In genomic region chr19:35120898-35121297, GRCh38 we compare ENCODE assay signal across 17 cellular contexts. TPM values are rescaled to one million over a fixed set of nuclear protein-coding genes. Genes with fewer than 3 reads are reported as not detected.
A peak's percentile ranks its signal among the peaks of the same experiment; 100 is the strongest.
DNase-seq lines count a peak whose midpoint lies in the region; ATAC-seq, FAIRE-seq and TF ChIP-seq lines count a peak whose summit lies in the region.
"Had no signal": no experiment of that assay in that cellular context is flagged by ENCODE, and none has a peak within 500 bp of the region (broad histone marks: within the 10 kb centered on the region; RNA-seq: fewer than 3 reads in every experiment).

No MANE protein-coding gene starts in this region.

- TF ChIP-seq CTCF in A549 (IDR thresholded peaks at IDR 0.05): no peak
- TF ChIP-seq CTCF in PC-9 (conservative IDR thresholded peaks at IDR 0.05): no peak
- TF ChIP-seq CTCF in esophagus squamous epithelium (IDR thresholded peaks at IDR 0.05): no peak
- TF ChIP-seq CTCF in sigmoid colon (IDR thresholded peaks at IDR 0.05): no peak
- TF ChIP-seq CTCF in OCI-LY7 (conservative IDR thresholded peaks at IDR 0.05; ENCODE audit: low read length): no peak
- no peak for TF ChIP-seq CTCF in heart left ventricle (IDR thresholded peaks at IDR 0.05)

- H2AFZ ChIP-seq in PC-9 (no peak overlapping the region), OCI-LY7 (ENCODE audit: low read length) (no peak overlapping the region)

- H3K4me2 ChIP-seq in A549 (peak overlapping the region; percentile 19; the same call in 1 of the 3 replicates), PC-9 (peak overlapping the region; percentile 99), OCI-LY7 (ENCODE audit: low read length) (no peak overlapping the region)

- ATAC-seq in A549 (no peak), HG02642 (IDR thresholded peaks at IDR 0.05; ENCODE audit: poor library complexity, unreplicated experiment) (no peak), GM21423 (IDR thresholded peaks at IDR 0.05; ENCODE audit: unreplicated experiment) (no peak), heart left ventricle (no peak)
- ATAC-seq: activated CD4-positive, alpha-beta T cell treated with anti-CD3 and anti-CD28 coated beads for 36 hours; K562 had no signal

- H3K4me3 ChIP-seq in A549 (no peak overlapping the region), PC-9 (peak overlapping the region; percentile 38; the same call in 1 of the 2 replicates), esophagus squamous epithelium (peak overlapping the region in 1 of 4 donors; percentile 36), sigmoid colon (no peak overlapping the region), OCI-LY7 (ENCODE audit: low read depth, low read length, poor library complexity, severe bottlenecking) (no peak overlapping the region), heart left ventricle (no peak overlapping the region)
- H3K4me3 ChIP-seq: K562 had no signal

- POLR2A ChIA-PET in A549 (lab: Yijun Ruan, JAX) (no interaction called here), PC-9 (lab: Charles Lee; ENCODE audit: unreplicated experiment) (no interaction called here), OCI-LY7 (lab: Charles Lee) (no interaction called here)

- FAIRE-seq in A549 (lab: Jason Lieb, UNC): no peak
- FAIRE-seq: K562 had no signal

- H3K79me2 ChIP-seq in PC-9 (ENCODE audit: low read depth): peaks cover 51% of the 10 kb centered on the region
- H3K79me2 ChIP-seq in OCI-LY7 (ENCODE audit: insufficient read depth, low read depth, low read length): no peaks in the 10 kb centered on the region

- DNase-seq in A549 (ENCODE audit: low read depth in 1 of 2, low spot score in 1 of 2) (no peak), PC-9 (peak in 1 of 2 experiments; percentile 55), esophagus squamous epithelium (lab: John Stamatoyannopoulos, UW) (no peak), sigmoid colon (no peak), OCI-LY7 (ENCODE audit: low spot score) (no peak), heart left ventricle (no peak)
- DNase-seq: activated CD4-positive, alpha-beta T cell treated with anti-CD3 and anti-CD28 coated beads for 36 hours; activated T-cell treated with anti-CD3 and anti-CD28 coated beads, Interleukin-2, amount 50 U/mL, for 48 hours; kidney glomerular epithelial cell; NCI-H1436 treated with DMSO at 0.1 percent for 48 hours; stimulated activated CD4-positive, alpha-beta T cell treated with anti-CD3 and anti-CD28 coated beads, Interleukin-2, amount 100 ng/mL, for 24 hours had no signal

- 61% methylated on average over 7 of the region's 7 CpGs for WGBS in A549 (ENCODE audit: missing lambda C conversion rate)
- 37 to 42% methylated on average over 6 to 7 of the region's 7 CpGs for WGBS in esophagus squamous epithelium, 2 donors
- WGBS in sigmoid colon, 2 donors: 43 to 76% methylated on average over 7 of the region's 7 CpGs
- 72 to 86% (median 85%) methylated on average over 7 of the region's 7 CpGs for WGBS in heart left ventricle, 4 donors

- H3F3A ChIP-seq in PC-9 (ENCODE audit: insufficient read depth, low read depth): peaks cover 68% of the 10 kb centered on the region

- TF ChIP-seq RAD21 in A549 (conservative IDR thresholded peaks at IDR 0.05 in 1 of 2, IDR thresholded peaks at IDR 0.05 in 1 of 2): no peak

- H3K9me2 ChIP-seq in PC-9 (ENCODE audit: insufficient read depth) (no peaks in the 10 kb centered on the region), OCI-LY7 (ENCODE audit: insufficient read depth, low read length) (no peaks in the 10 kb centered on the region)

- TF ChIP-seq POLR2A in A549 (IDR thresholded peaks at IDR 0.05; ENCODE audit: low read length) (no peak), esophagus squamous epithelium (IDR thresholded peaks at IDR 0.05) (no peak), sigmoid colon (IDR thresholded peaks at IDR 0.05) (peak in 1 of 2 donors; percentile 21), heart left ventricle (IDR thresholded peaks at IDR 0.05) (no peak)

- H4K20me1 ChIP-seq in PC-9 (ENCODE audit: insufficient read depth) (no peaks in the 10 kb centered on the region), OCI-LY7 (ENCODE audit: insufficient read depth, low read length) (no peaks in the 10 kb centered on the region)

- H3K4me1 ChIP-seq in A549 (peaks cover 22% of the 10 kb centered on the region), PC-9 (replicated peaks; ENCODE audit: insufficient read depth) (peaks cover 91% of the 10 kb centered on the region), esophagus squamous epithelium (peaks cover 53 to 96% (median 54%) of the 10 kb centered on the region in 3 donors), sigmoid colon (peaks cover 0 to 20% (median 10%) of the 10 kb centered on the region in 4 donors), OCI-LY7 (ENCODE audit: insufficient read depth, low read length, poor library complexity, severe bottlenecking) (peaks cover 13% of the 10 kb centered on the region), heart left ventricle (peaks cover 0 to 46% (median 12%) of the 10 kb centered on the region in 12 donors)

- peaks cover 4% of the 10 kb centered on the region; the same call in 1 of the 2 replicates for H3K36me3 ChIP-seq in PC-9 (ENCODE audit: low read depth)
- peaks cover 0 to 12% (median 0%) of the 10 kb centered on the region in 3 donors for H3K36me3 ChIP-seq in esophagus squamous epithelium
- H3K36me3 ChIP-seq in sigmoid colon: no peaks in the 10 kb centered on the region
- no peaks in the 10 kb centered on the region for H3K36me3 ChIP-seq in OCI-LY7 (ENCODE audit: insufficient read depth, low read length)
- no peaks in the 10 kb centered on the region for H3K36me3 ChIP-seq in heart left ventricle

- BruUV-seq in PC-9 (replicated peaks; lab: Mats Ljungman, UMichigan) (no TSS peak), OCI-LY7 (replicated peaks; lab: Mats Ljungman, UMichigan) (no TSS peak)

- H3K27ac ChIP-seq in A549 (no peak overlapping the region), PC-9 (peak overlapping the region; percentile 90), esophagus squamous epithelium (peak overlapping the region; percentile 67 to 95 (median 90)), sigmoid colon (peak overlapping the region; percentile 41 to 59 (median 48)), OCI-LY7 (ENCODE audit: low read depth, low read length, poor library complexity, severe bottlenecking) (no peak overlapping the region), heart left ventricle (peak overlapping the region in 2 of 12 donors; percentile 18 to 29)

- H3K9me3 ChIP-seq in A549 (no peaks in the 10 kb centered on the region), PC-9 (ENCODE audit: insufficient read depth, low read depth) (no peaks in the 10 kb centered on the region), esophagus squamous epithelium (no peaks in the 10 kb centered on the region), sigmoid colon (no peaks in the 10 kb centered on the region), OCI-LY7 (ENCODE audit: low read length) (no peaks in the 10 kb centered on the region), heart left ventricle (no peaks in the 10 kb centered on the region)

- intact Hi-C loops in PC-9 (cut with micrococcal nuclease; ENCODE audit: unreplicated experiment) (no loop called here), esophagus squamous epithelium (cut with DNase I) (no loop called here), sigmoid colon (cut with DNase I) (loop anchor here (10.0 kb wide), 1 partner anchor 146 kb away; no protein-coding TSS in a partner anchor), OCI-LY7 (cut with micrococcal nuclease; ENCODE audit: unreplicated experiment) (no loop called here), heart left ventricle (cut with DNase I) (no loop called here)

- H3K27me3 ChIP-seq in PC-9 (ENCODE audit: insufficient read depth, low read depth): no peaks in the 10 kb centered on the region
- H3K27me3 ChIP-seq in esophagus squamous epithelium: no peaks in the 10 kb centered on the region
- H3K27me3 ChIP-seq in sigmoid colon: no peaks in the 10 kb centered on the region
- no peaks in the 10 kb centered on the region for H3K27me3 ChIP-seq in heart left ventricle

- CTCF ChIA-PET in A549 (lab: Yijun Ruan, JAX): interaction anchor here (1.1 to 7.6 kb wide), 6 partner anchors 15 to 77 kb away, joined by 3 to 148 read pairs (median 8); partner anchors contain the start of genes FXYD1 and LGI4
- CTCF ChIA-PET in PC-9 (lab: Charles Lee): no interaction called here
- CTCF ChIA-PET in OCI-LY7 (lab: Charles Lee; ENCODE audit: unreplicated experiment): interaction anchor here (0.6 kb wide), 1 partner anchor 21 kb away, joined by 3 read pairs; no protein-coding TSS in a partner anchor

- TF ChIP-seq EP300 in A549 (IDR thresholded peaks at IDR 0.05) (no peak), sigmoid colon (IDR thresholded peaks at IDR 0.05) (no peak)

RNA-seq across cellular contexts. Expression of gene FXYD3, which starts 5.3 kb away (rescaled TPM):
- polyA plus RNA-seq in A549 (2011; rRNA removed) (0.32 and 0.46 TPM in 2 replicates), A549 (2017; fragmentation: RNase III; extraction: RNeasy Plus Mini Kit Qiagen cat#74134 plus additional on column Dnase treatment) (0.16 TPM in 1 of 3 replicates, not detected in the others), sigmoid colon (1,000 to 10,000 TPM; 2,472 to 3,333 (median 2,871) TPM), heart left ventricle (1 to 10 TPM in 1 of 2 donors, under 1 TPM in 1; 0.98 to 1.1 TPM)
- 0.05 and 0.07 TPM in 2 replicates for polyA plus RNA-seq in A549 (2012; cell fraction: cytosol; rRNA removed)
- 0.17 TPM in 1 of 2 replicates, not detected in the other for polyA plus RNA-seq in A549 (2012; cell fraction: nucleus; rRNA removed)
- polyA minus RNA-seq in A549 (2011; rRNA and poly(A)+ RNA removed): not detected in 2 replicates
- total RNA-seq in PC-9 (2021) (240 and 287 TPM in 2 replicates), esophagus squamous epithelium (100 to 1,000 TPM; 282 to 837 (median 489) TPM), sigmoid colon (10 to 100 TPM in 2 of 4 donors, 1 to 10 TPM in 2; 3.7 to 15.3 (median 8.2) TPM), OCI-LY7 (2022) (0.88 TPM in 1 of 2 replicates, not detected in the other), heart left ventricle (1 to 10 TPM in 2 of 9 donors, under 1 TPM in 4, not detected in 3; 0.37 to 2.5 (median 0.80) TPM)
- 0.35 TPM in 1 of 2 replicates, not detected in the other for total RNA-seq in OCI-LY7 (2014; rRNA removed; shearing (Covaris generic))
- total RNA-seq: A673; activated CD4-positive, alpha-beta T cell treated with anti-CD3 and anti-CD28 coated beads for 36 hours; NCI-H460; pulmonary artery endothelial cell had no signal
- polyA plus RNA-seq: K562 had no signal

RNA-seq across cellular contexts. Expression of gene LGI4, which starts 14.0 kb away (rescaled TPM):
- polyA plus RNA-seq in A549 (2011; rRNA removed) (0.06 and 0.13 TPM in 2 replicates), A549 (2017; fragmentation: RNase III; extraction: RNeasy Plus Mini Kit Qiagen cat#74134 plus additional on column Dnase treatment) (0.09 to 0.16 TPM (median 0.12 TPM) in 3 replicates), sigmoid colon (10 to 100 TPM in 1 of 3 donors, 1 to 10 TPM in 2; 4.2 to 35.7 (median 9.0) TPM), heart left ventricle (10 to 100 TPM in 1 of 2 donors, 1 to 10 TPM in 1; 4.2 to 14.2 TPM)
- polyA plus RNA-seq in A549 (2012; cell fraction: cytosol; rRNA removed): 0.06 and 0.09 TPM in 2 replicates
- 0.92 and 1.1 TPM in 2 replicates for polyA plus RNA-seq in A549 (2012; cell fraction: nucleus; rRNA removed)
- 0.21 and 0.29 TPM in 2 replicates for polyA minus RNA-seq in A549 (2011; rRNA and poly(A)+ RNA removed)
- total RNA-seq in PC-9 (2021) (1.2 and 1.3 TPM in 2 replicates), esophagus squamous epithelium (1 to 10 TPM; 1.3 to 8.2 (median 1.6) TPM), sigmoid colon (10 to 100 TPM; 29.0 to 47.1 (median 35.1) TPM), OCI-LY7 (2022) (2.7 and 5.9 TPM in 2 replicates), heart left ventricle (10 to 100 TPM in 3 of 9 donors, 1 to 10 TPM in 6; 2.2 to 15.1 (median 6.0) TPM)
- total RNA-seq in OCI-LY7 (2014; rRNA removed; shearing (Covaris generic)): 0.28 and 1.1 TPM in 2 replicates
- total RNA-seq: A673, pulmonary artery endothelial cell had no signal

RNA-seq across cellular contexts. Expression of gene FXYD1, which starts 17.7 kb away (rescaled TPM):
- not detected in 2 replicates for polyA plus RNA-seq in A549 (2011; rRNA removed)
- polyA plus RNA-seq in A549 (2012; cell fraction: cytosol; rRNA removed): 0.06 and 0.13 TPM in 2 replicates
- 0.10 and 0.13 TPM in 2 replicates for polyA plus RNA-seq in A549 (2012; cell fraction: nucleus; rRNA removed)
- polyA plus RNA-seq in A549 (2017; fragmentation: RNase III; extraction: RNeasy Plus Mini Kit Qiagen cat#74134 plus additional on column Dnase treatment): not detected in 3 replicates
- polyA minus RNA-seq in A549 (2011; rRNA and poly(A)+ RNA removed): not detected in 2 replicates
- total RNA-seq in PC-9 (2021): not detected in 2 replicates
- total RNA-seq in esophagus squamous epithelium: 10 to 100 TPM in 2 of 4 donors, 1 to 10 TPM in 1, not detected in 1; 3.9 to 29.9 (median 10.1) TPM
- 100 to 1,000 TPM in 1 of 4 donors, 10 to 100 TPM in 3; 39.1 to 107 (median 44.6) TPM for total RNA-seq in sigmoid colon
- polyA plus RNA-seq in sigmoid colon: 10 to 100 TPM in 2 of 3 donors, 1 to 10 TPM in 1; 6.0 to 57.7 (median 15.0) TPM
- total RNA-seq in OCI-LY7 (2014; rRNA removed; shearing (Covaris generic)): 0.57 and 1.8 TPM in 2 replicates
- 5.5 and 11.5 TPM in 2 replicates for total RNA-seq in OCI-LY7 (2022)
- 100 to 1,000 TPM; 261 to 631 (median 412) TPM for total RNA-seq in heart left ventricle
- polyA plus RNA-seq in heart left ventricle: 100 to 1,000 TPM; 129 to 439 TPM
- total RNA-seq: A673, NCI-H460 had no signal

RNA-seq across cellular contexts. Expression of gene FXYD7, which starts 22.2 kb away (rescaled TPM):
- not detected in 2 replicates for polyA plus RNA-seq in A549 (2011; rRNA removed)
- polyA plus RNA-seq in A549 (2012; cell fraction: cytosol; rRNA removed): 0.20 and 0.21 TPM in 2 replicates
- polyA plus RNA-seq in A549 (2012; cell fraction: nucleus; rRNA removed): 0.09 and 0.12 TPM in 2 replicates
- 0.15 TPM in 1 of 3 replicates, not detected in the others for polyA plus RNA-seq in A549 (2017; fragmentation: RNase III; extraction: RNeasy Plus Mini Kit Qiagen cat#74134 plus additional on column Dnase treatment)
- polyA minus RNA-seq in A549 (2011; rRNA and poly(A)+ RNA removed): not detected in 2 replicates
- not detected in 2 replicates for total RNA-seq in PC-9 (2021)
- total RNA-seq in esophagus squamous epithelium: not detected
- total RNA-seq in sigmoid colon: 1 to 10 TPM in 1 of 4 donors, not detected in 3; 3.3 TPM
- polyA plus RNA-seq in sigmoid colon: 1 to 10 TPM in 1 of 3 donors, not detected in 2; 1.7 TPM
- 0.50 and 1.2 TPM in 2 replicates for total RNA-seq in OCI-LY7 (2014; rRNA removed; shearing (Covaris generic))
- 6.1 and 6.3 TPM in 2 replicates for total RNA-seq in OCI-LY7 (2022)
- total RNA-seq in heart left ventricle: under 1 TPM in 3 of 9 donors, not detected in 6; 0.21 to 0.52 (median 0.28) TPM
- not detected for polyA plus RNA-seq in heart left ventricle
- total RNA-seq: NCI-H460, pulmonary artery endothelial cell had no signal

RNA-seq across cellular contexts. Expression of gene FXYD5, which starts 33.6 kb away (rescaled TPM):
- polyA plus RNA-seq in A549 (2011; rRNA removed) (70.8 and 77.3 TPM in 2 replicates), A549 (2017; fragmentation: RNase III; extraction: RNeasy Plus Mini Kit Qiagen cat#74134 plus additional on column Dnase treatment) (106 to 116 TPM (median 113 TPM) in 3 replicates), sigmoid colon (100 to 1,000 TPM in 1 of 3 donors, 10 to 100 TPM in 2; 18.5 to 102 (median 27.0) TPM), heart left ventricle (10 to 100 TPM; 31.0 to 59.2 TPM)
- polyA plus RNA-seq in A549 (2012; cell fraction: cytosol; rRNA removed): 191 and 198 TPM in 2 replicates
- 126 and 158 TPM in 2 replicates for polyA plus RNA-seq in A549 (2012; cell fraction: nucleus; rRNA removed)
- 154 and 174 TPM in 2 replicates for polyA minus RNA-seq in A549 (2011; rRNA and poly(A)+ RNA removed)
- total RNA-seq in PC-9 (2021) (137 and 181 TPM in 2 replicates), esophagus squamous epithelium (100 to 1,000 TPM in 1 of 4 donors, 10 to 100 TPM in 3; 39.3 to 146 (median 45.7) TPM), sigmoid colon (10 to 100 TPM; 20.1 to 32.4 (median 28.8) TPM), OCI-LY7 (2022) (147 and 155 TPM in 2 replicates), heart left ventricle (10 to 100 TPM; 15.3 to 87.9 (median 19.5) TPM)
- total RNA-seq in OCI-LY7 (2014; rRNA removed; shearing (Covaris generic)): 76.8 and 82.1 TPM in 2 replicates

Comparison
In these comparisons a context has a peak if more than half of its experiments do, and no peak if none do; other contexts are left out.
1. H3K27ac ChIP-seq: peak in PC-9 (single experiment), esophagus squamous epithelium (4 of 4) and sigmoid colon (4 of 4); none in A549 (0 of 2) and OCI-LY7 (single experiment).
2. RNA of gene FXYD3, which starts 5.3 kb away (total RNA-seq): 282 to 837 TPM in esophagus squamous epithelium and 240 to 287 TPM in PC-9; 3.7 to 15.3 TPM in sigmoid colon, 0.35 to 0.88 TPM in OCI-LY7 and 0.37 to 2.5 TPM in heart left ventricle; every median in the first group is over 10 times any median in the second.